In genomic region chr12:131511391-131511802, GRCh38 we compare ENCODE assay signal across 8 cellular contexts.
DNase-seq lines count a peak whose midpoint lies in the region; ATAC-seq lines count a peak whose summit lies in the region.

No MANE protein-coding gene starts in this region.

- ATAC-seq in GM21367 (IDR thresholded peaks at IDR 0.05; ENCODE audit: unreplicated experiment) (peak; percentile 97), HG03571 (IDR thresholded peaks at IDR 0.05; ENCODE audit: unreplicated experiment) (peak; percentile 91), esophagus mucosa (peak; percentile 80)
- ATAC-seq in activated CD4-positive, alpha-beta T cell treated with anti-CD3 and anti-CD28 coated beads for 36 hours: peak; percentile 100

- DNase-seq in EL: peak; percentile 14
- peak; percentile 78 for DNase-seq in activated CD4-positive, alpha-beta T cell treated with anti-CD3 and anti-CD28 coated beads for 36 hours
- peak; percentile 32 for DNase-seq in stimulated activated CD8-positive, alpha-beta memory T cell treated with anti-CD3 and anti-CD28 coated beads, Interleukin-12 subunit alpha, Interleukin-12 subunit beta, amount 100 ng/mL, for 24 hours (ENCODE audit: extremely low read depth)
- no peak for DNase-seq in NCI-H446 treated with DMSO at 0.1 percent for 48 hours (lab: John Stamatoyannopoulos, UW)
- no peak for DNase-seq in H4 (ENCODE audit: low spot score)

- peaks cover 3% of the 10 kb centered on the region for H3K27me3 Mint-ChIP-seq in activated CD4-positive, alpha-beta T cell treated with anti-CD3 and anti-CD28 coated beads for 36 hours

- no peak overlapping the region for H3K4me3 Mint-ChIP-seq in activated CD4-positive, alpha-beta T cell treated with anti-CD3 and anti-CD28 coated beads for 36 hours

- H3K9me3 Mint-ChIP-seq in activated CD4-positive, alpha-beta T cell treated with anti-CD3 and anti-CD28 coated beads for 36 hours (ENCODE audit: low read depth): peaks cover 7% of the 10 kb centered on the region

- intact Hi-C loops in activated CD4-positive, alpha-beta T cell treated with anti-CD3 and anti-CD28 coated beads for 36 hours (cut with DNase I, micrococcal nuclease): loop anchor here in 1 of 2 experiments (1.0 kb wide), 1 partner anchor 30 kb away; no protein-coding TSS in a partner anchor

- POLR2A ChIA-PET in activated CD4-positive, alpha-beta T cell treated with anti-CD3 and anti-CD28 coated beads for 36 hours (lab: Charles Lee): no interaction called here

- no peaks in the 10 kb centered on the region for H3K36me3 Mint-ChIP-seq in activated CD4-positive, alpha-beta T cell treated with anti-CD3 and anti-CD28 coated beads for 36 hours (ENCODE audit: low read depth)

- peak overlapping the region; percentile 37 for H3K27ac Mint-ChIP-seq in activated CD4-positive, alpha-beta T cell treated with anti-CD3 and anti-CD28 coated beads for 36 hours

- CTCF ChIA-PET in activated CD4-positive, alpha-beta T cell treated with anti-CD3 and anti-CD28 coated beads for 36 hours (lab: Charles Lee): interaction anchor here (0.6 kb wide), 1 partner anchor 253 kb away, joined by 3 read pairs; no protein-coding TSS in a partner anchor

- peaks cover 15% of the 10 kb centered on the region for H3K4me1 Mint-ChIP-seq in activated CD4-positive, alpha-beta T cell treated with anti-CD3 and anti-CD28 coated beads for 36 hours

Comparison
In these comparisons a context has a peak if more than half of its experiments do, and no peak if none do; other contexts are left out.
1. DNase-seq: peak in EL (single experiment), activated CD4-positive, alpha-beta T cell treated with anti-CD3 and anti-CD28 coated beads for 36 hours (single experiment) and stimulated activated CD8-positive, alpha-beta memory T cell treated with anti-CD3 and anti-CD28 coated beads, Interleukin-12 subunit alpha, Interleukin-12 subunit beta, amount 100 ng/mL, for 24 hours (single experiment); none in NCI-H446 treated with DMSO at 0.1 percent for 48 hours (single experiment) and H4 (single experiment).
2. Peak in every context shown above with its lines, with median percentiles within 50 percentile points of each other: ATAC-seq.